ENCODE assay signal across 19 cellular contexts in the genomic region with DNA sequence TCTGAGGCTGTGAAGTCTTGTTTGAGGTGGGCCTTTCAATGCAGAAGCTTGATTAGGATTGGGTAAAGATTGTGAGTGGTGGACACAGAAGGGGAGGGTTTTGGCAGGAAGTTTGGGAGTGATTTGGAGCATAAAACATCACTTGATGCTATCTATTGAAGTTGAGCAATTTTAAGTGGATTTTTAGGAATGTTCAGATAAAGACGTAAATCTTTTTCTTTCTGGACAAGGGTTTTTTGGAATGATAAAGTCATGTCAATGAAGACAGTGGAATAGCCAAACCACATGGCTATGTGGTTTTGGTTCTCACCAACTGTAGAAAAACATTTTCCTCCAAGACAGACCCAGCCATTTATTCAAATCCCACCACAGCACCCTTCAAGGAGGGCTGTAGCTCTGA.
DNase-seq lines count a peak whose midpoint lies in the region; TF ChIP-seq lines count a peak whose summit lies in the region.
"Had no signal": no experiment of that assay in that cellular context is flagged by ENCODE, and none has a peak within 500 bp of the region (broad histone marks: within the 10 kb centered on the region; RNA-seq: fewer than 3 reads in every experiment).

No MANE protein-coding gene starts in this region.

- no peak overlapping the region for H2BK120ac ChIP-seq in mesenchymal stem cell (ENCODE audit: low read depth, low read length)

- intact Hi-C loops in head of caudate nucleus (cut with DNase I): no loop called here

- peak overlapping the region in 1 of 2 experiments; percentile 86 for H3K23ac ChIP-seq in mesenchymal stem cell (ENCODE audit: low read length in 2 of 2)

- no peak overlapping the region for H2BK15ac ChIP-seq in mesenchymal stem cell (ENCODE audit: low read depth, poor library complexity, severe bottlenecking)

- no peak overlapping the region for H3K9ac ChIP-seq in mesenchymal stem cell (ENCODE audit: low read length)

- peak overlapping the region; percentile 24 to 41 for H3K18ac ChIP-seq in mesenchymal stem cell (ENCODE audit: low read depth in 1 of 2, low read length in 2 of 2)

- H3K79me1 ChIP-seq in mesenchymal stem cell (replicated peaks; ENCODE audit: low read length, poor library complexity, severe bottlenecking): no peaks in the 10 kb centered on the region

- TF ChIP-seq CTCF in fibroblast of pulmonary artery (IDR thresholded peaks at IDR 0.05; ENCODE audit: low read length, missing control alignments): no peak
- TF ChIP-seq CTCF in Peyer's patch (IDR thresholded peaks at IDR 0.05): no peak

- WGBS in mesenchymal stem cell: 67% methylated on average over 1 of the region's 1 CpG

- peak overlapping the region in 1 of 2 experiments; percentile 48 for H2BK12ac ChIP-seq in mesenchymal stem cell (ENCODE audit: low read length in 2 of 2)

- no peak overlapping the region for H2AK5ac ChIP-seq in mesenchymal stem cell (ENCODE audit: low read length, severe bottlenecking)

- no peak overlapping the region for H3K14ac ChIP-seq in mesenchymal stem cell (ENCODE audit: low read length in 2 of 2)

- H4K91ac ChIP-seq in mesenchymal stem cell (ENCODE audit: low read length): no peak overlapping the region

- no peak overlapping the region for H2AFZ ChIP-seq in mesenchymal stem cell (ENCODE audit: low read depth, low read length)

- DNase-seq in EH (ENCODE audit: low read depth): peak; percentile 74
- DNase-seq in amniotic epithelial cell (ENCODE audit: low read depth): peak; percentile 50
- DNase-seq in fibroblast of pulmonary artery (ENCODE audit: low read depth): peak; percentile 16
- peak; percentile 17 for DNase-seq in mesenchymal stem cell
- DNase-seq in NCI-H69 (lab: John Stamatoyannopoulos, UW): no peak
- no peak for DNase-seq in Peyer's patch
- no peak for DNase-seq in head of caudate nucleus
- DNase-seq: 8988T; ACHN; C1 segment of cervical spinal cord; Calu3; CD4-positive, alpha-beta memory T cell; COR-L47; DMS53; DMS79 treated with DMSO at 0.1 percent for 48 hours; GOT3; HFFc6 had no signal

- no peak overlapping the region for H3K4me2 ChIP-seq in mesenchymal stem cell (ENCODE audit: low read length, poor library complexity, severe bottlenecking)
- H3K4me2 ChIP-seq: A549 had no signal

- no peak overlapping the region for H3K4me3 ChIP-seq in fibroblast of pulmonary artery (replicated peaks; ENCODE audit: low read depth, low read length)
- H3K4me3 ChIP-seq in mesenchymal stem cell (ENCODE audit: insufficient read depth in 1 of 2, low read depth in 1 of 2, low read length in 2 of 2): no peak overlapping the region
- no peak overlapping the region for H3K4me3 ChIP-seq in Peyer's patch
- H3K4me3 ChIP-seq: A549, HAP-1 had no signal

- H2BK5ac ChIP-seq in mesenchymal stem cell (ENCODE audit: low read depth, low read length, poor library complexity, severe bottlenecking): no peak overlapping the region

- H3K4ac ChIP-seq in mesenchymal stem cell (ENCODE audit: low read depth in 1 of 2, low read length in 2 of 2): peak overlapping the region in 1 of 2 experiments; percentile 52

- TF ChIP-seq POLR2A in Peyer's patch (IDR thresholded peaks at IDR 0.05): no peak

- no peak overlapping the region for H4K8ac ChIP-seq in mesenchymal stem cell (ENCODE audit: low read length)

- no peaks in the 10 kb centered on the region for H3K9me3 ChIP-seq in mesenchymal stem cell (ENCODE audit: control insufficient read depth, low read length)
- H3K9me3 ChIP-seq in Peyer's patch: no peaks in the 10 kb centered on the region
- H3K9me3 ChIP-seq: HAP-1 had no signal

- H3K27me3 ChIP-seq in mesenchymal stem cell (ENCODE audit: control insufficient read depth in 1 of 2, insufficient read depth in 1 of 2, low read length in 2 of 2) (peaks cover 0 to 3% of the 10 kb centered on the region in 2 experiments), Peyer's patch (no peaks in the 10 kb centered on the region)

- no peaks in the 10 kb centered on the region for H3K36me3 ChIP-seq in mesenchymal stem cell (ENCODE audit: control insufficient read depth in 1 of 2, insufficient read depth in 2 of 2, low read depth in 1 of 2, low read length in 2 of 2)
- no peaks in the 10 kb centered on the region for H3K36me3 ChIP-seq in Peyer's patch
- H3K36me3 ChIP-seq: HAP-1 had no signal

- H3K4me1 ChIP-seq in mesenchymal stem cell (ENCODE audit: control insufficient read depth, insufficient read depth, low read depth, low read length) (no peaks in the 10 kb centered on the region), Peyer's patch (no peaks in the 10 kb centered on the region)
- H3K4me1 ChIP-seq: A549, HAP-1 had no signal

- H3K27ac ChIP-seq in mesenchymal stem cell (ENCODE audit: low read length, poor library complexity, severe bottlenecking) (no peak overlapping the region), Peyer's patch (no peak overlapping the region)
- H3K27ac ChIP-seq: A549 had no signal

Comparison
In these comparisons a context has a peak if more than half of its experiments do, and no peak if none do; other contexts are left out.
1. DNase-seq: peak in EH (single experiment), amniotic epithelial cell (single experiment), fibroblast of pulmonary artery (single experiment) and mesenchymal stem cell (single experiment); none in NCI-H69 (single experiment), Peyer's patch (0 of 3) and head of caudate nucleus (0 of 42).